ENCODE assay signal across 20 cellular contexts in genomic region chr20:63732118-63733095, GRCh38. TPM values are rescaled to one million over a fixed set of nuclear protein-coding genes. Genes with fewer than 3 reads are reported as not detected.
"Had no signal": no experiment of that assay in that cellular context is flagged by ENCODE, and none has a peak within 500 bp of the region (broad histone marks: within the 10 kb centered on the region; RNA-seq: fewer than 3 reads in every experiment).

No MANE protein-coding gene starts in this region.

- H3K27ac ChIP-seq: breast epithelium, right atrium auricular region had no signal

- H3K4me3 ChIP-seq: breast epithelium, right atrium auricular region had no signal

- H3K27me3 ChIP-seq: breast epithelium, right atrium auricular region had no signal

- DNase-seq: activated CD4-positive, alpha-beta memory T cell treated with anti-CD3 and anti-CD28 coated beads, Interleukin-2, amount 10 ng/mL, durations not matched to agents 7 days and 5 days; activated CD4-positive, alpha-beta T cell treated with anti-CD3 and anti-CD28 coated beads for 4 hours; activated CD8-positive, alpha-beta memory T cell treated with anti-CD3 and anti-CD28 coated beads, Interleukin-2, amount 50 U/mL, for 4 hours; activated naive CD4-positive, alpha-beta T cell; activated naive CD8-positive, alpha-beta T cell treated with anti-CD3 and anti-CD28 coated beads, Interleukin-2, amount 50 U/mL, for 24 hours; aorta; dermis blood vessel endothelial cell; effector memory CD8-positive, alpha-beta T cell; foreskin melanocyte; immature natural killer cell; mesendoderm; natural killer cell; small intestine; stimulated activated CD4-positive, alpha-beta T cell treated with anti-CD3 and anti-CD28 coated beads, Interleukin-4, amount 100 ng/mL, for 4 hours; stimulated activated CD8-positive, alpha-beta memory T cell treated with anti-CD3 and anti-CD28 coated beads, Interleukin-4, amount 100 ng/mL, for 48 hours; stimulated activated naive CD4-positive, alpha-beta T cell treated with Interleukin-2 at 50 U/mL for 16 hours had no signal

- ATAC-seq: activated naive CD8-positive, alpha-beta T cell treated with anti-CD3 and anti-CD28 coated beads, Interleukin-2, amount 50 U/mL, for 24 hours; effector memory CD8-positive, alpha-beta T cell; natural killer cell; WTC11 had no signal

- H3K36me3 ChIP-seq: breast epithelium had no signal

- H3K9me3 ChIP-seq: breast epithelium, right atrium auricular region had no signal

RNA-seq across cellular contexts. Expression of gene TNFRSF6B, which starts 36.0 kb away (rescaled TPM):
- total RNA-seq: activated CD4-positive, alpha-beta memory T cell treated with anti-CD3 and anti-CD28 coated beads, Interleukin-2, amount 10 ng/mL, durations not matched to agents 7 days and 5 days; natural killer cell; progenitor cell of endocrine pancreas; WTC11 had no signal
- polyA plus RNA-seq: immature natural killer cell had no signal
